In genomic region chr9:107739601-107740082, GRCh38 we compare ENCODE assay signal across 10 cellular contexts.
DNase-seq lines count a peak whose midpoint lies in the region; ATAC-seq and TF ChIP-seq lines count a peak whose summit lies in the region.
"Had no signal": no experiment of that assay in that cellular context is flagged by ENCODE, and none has a peak within 500 bp of the region (broad histone marks: within the 10 kb centered on the region; RNA-seq: fewer than 3 reads in every experiment).

No MANE protein-coding gene starts in this region.

- H3K9me3 ChIP-seq in spleen: no peaks in the 10 kb centered on the region
- H3K9me3 ChIP-seq: neutrophil had no signal

- intact Hi-C loops in spleen (cut with DNase I; ENCODE audit: low total_unique reads): no loop called here

- TF ChIP-seq CTCF in AG09319 (IDR thresholded peaks at IDR 0.05; ENCODE audit: low read depth, low read length): no peak
- TF ChIP-seq CTCF in foreskin keratinocyte (conservative IDR thresholded peaks at IDR 0.05): no peak
- TF ChIP-seq CTCF in omental fat pad (IDR thresholded peaks at IDR 0.05): no peak
- no peak for TF ChIP-seq CTCF in spleen (IDR thresholded peaks at IDR 0.05 in 8 of 11, conservative IDR thresholded peaks at IDR 0.05 in 3 of 11)

- TF ChIP-seq POLR2A in spleen (IDR thresholded peaks at IDR 0.05): no peak

- ATAC-seq in foreskin keratinocyte (peak; percentile 52), omental fat pad (ENCODE audit: low FRiP score) (peak; percentile 54), GM18861 (IDR thresholded peaks at IDR 0.05; ENCODE audit: unreplicated experiment) (no peak)

- 63 to 91% (median 89%) methylated on average over 10 to 12 of the region's 12 CpGs for WGBS in spleen, 5 donors

- H3K27me3 ChIP-seq in foreskin keratinocyte (no peaks in the 10 kb centered on the region), spleen (replicated peaks in 1 of 7) (no peaks in the 10 kb centered on the region)
- H3K27me3 ChIP-seq: neutrophil had no signal

- peaks cover 17% of the 10 kb centered on the region for H3K4me1 ChIP-seq in foreskin keratinocyte
- peaks cover 0 to 21% (median 5%) of the 10 kb centered on the region in 6 donors for H3K4me1 ChIP-seq in spleen

- DNase-seq in AG09319 (ENCODE audit: extremely low read depth, low read depth) (peak; percentile 68), T1000 (lab: John Stamatoyannopoulos, UW) (peak; percentile 25), foreskin keratinocyte (peak; percentile 13 to 56), omental fat pad (ENCODE audit: low spot score) (no peak), spleen (no peak), amniotic stem cell (lab: John Stamatoyannopoulos, UW) (no peak)
- no peak for DNase-seq in effector CD8-positive, alpha-beta T cell (lab: John Stamatoyannopoulos, UW)
- DNase-seq: activated CD4-positive, alpha-beta T cell treated with anti-CD3 and anti-CD28 coated beads for 1 hour had no signal

- no peaks in the 10 kb centered on the region for H3K36me3 ChIP-seq in spleen
- H3K36me3 ChIP-seq: neutrophil had no signal

- no peak overlapping the region for H3K4me3 ChIP-seq in spleen

- H3K27ac ChIP-seq in foreskin keratinocyte (peak overlapping the region; percentile 90), spleen (peak overlapping the region in 2 of 8 donors; percentile 3 to 63)
- H3K27ac ChIP-seq: neutrophil had no signal

Comparison
In these comparisons a context has a peak if more than half of its experiments do, and no peak if none do; other contexts are left out.
1. DNase-seq: peak in AG09319 (single experiment), T1000 (single experiment) and foreskin keratinocyte (2 of 2); none in omental fat pad (single experiment), effector CD8-positive, alpha-beta T cell (single experiment), spleen (single experiment) and amniotic stem cell (single experiment).